In the genomic region with DNA sequence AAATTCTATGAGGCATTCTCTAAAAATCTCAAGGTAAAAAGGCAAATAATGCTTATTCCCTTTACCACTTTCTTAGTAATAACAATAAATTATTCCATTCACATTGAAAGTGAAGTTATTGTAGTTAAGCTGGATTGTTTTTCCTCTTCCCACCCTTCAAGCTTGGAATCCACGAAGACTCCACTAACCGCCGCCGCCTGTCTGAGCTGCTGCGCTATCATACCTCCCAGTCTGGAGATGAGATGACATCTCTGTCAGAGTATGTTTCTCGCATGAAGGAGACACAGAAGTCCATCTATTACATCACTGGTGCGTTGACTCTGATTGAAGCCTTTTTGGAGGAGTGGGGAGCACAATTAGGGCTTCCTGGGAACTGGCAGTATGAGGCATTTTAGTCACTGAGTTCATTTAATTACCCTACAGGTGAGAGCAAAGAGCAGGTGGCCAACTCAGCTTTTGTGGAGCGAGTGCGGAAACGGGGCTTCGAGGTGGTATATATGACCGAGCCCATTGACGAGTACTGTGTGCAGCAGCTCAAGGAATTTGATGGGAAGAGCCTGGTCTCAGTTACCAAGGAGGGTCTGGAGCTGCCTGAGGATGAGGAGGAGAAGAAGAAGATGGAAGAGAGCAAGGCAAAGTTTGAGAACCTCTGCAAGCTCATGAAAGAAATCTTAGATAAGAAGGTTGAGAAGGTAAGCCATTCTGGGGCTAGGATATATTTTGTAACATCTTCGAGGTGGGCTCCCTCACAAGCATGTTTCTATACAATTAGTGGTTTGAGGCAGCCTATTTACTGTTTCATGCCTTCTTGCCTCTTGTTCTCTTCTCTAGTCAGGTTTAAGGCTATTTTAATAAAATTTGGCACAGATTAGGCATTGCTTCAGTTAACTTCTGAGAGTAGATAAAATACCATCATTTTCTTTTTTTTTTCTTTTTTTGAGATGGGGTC, we compare ENCODE assay signal across 14 cellular contexts. TPM values are rescaled to one million over a fixed set of nuclear protein-coding genes. Genes with fewer than 3 reads are reported as not detected.
A peak's percentile ranks its signal among the peaks of the same experiment; 100 is the strongest.
DNase-seq lines count a peak whose midpoint lies in the region; ATAC-seq, FAIRE-seq and TF ChIP-seq lines count a peak whose summit lies in the region.
"Had no signal": no experiment of that assay in that cellular context is flagged by ENCODE, and none has a peak within 500 bp of the region (broad histone marks: within the 10 kb centered on the region; RNA-seq: fewer than 3 reads in every experiment).

No MANE protein-coding gene starts in this region.

- peaks cover 21 to 26% of the 10 kb centered on the region in 2 donors for H3K4me1 ChIP-seq in naive thymus-derived CD4-positive, alpha-beta T cell (ENCODE audit: control insufficient read depth in 2 of 2, insufficient read depth in 2 of 2, low read length in 2 of 2)
- peaks cover 3 to 9% of the 10 kb centered on the region in 2 donors for H3K4me1 ChIP-seq in uterus

- DNase-seq in CD4-positive, alpha-beta T cell = no peak
- DNase-seq in GM12892 (ENCODE audit: insufficient read length) (no peak), NCI-H1105 treated with DMSO at 0.1 percent for 48 hours (lab: John Stamatoyannopoulos, UW) (no peak), OCI-M1 (lab: John Stamatoyannopoulos, UW) (no peak), uterus (no peak)
- no peak for DNase-seq in activated CD8-positive, alpha-beta T cell treated with anti-CD3 and anti-CD28 coated beads for 36 hours
- DNase-seq in naive thymus-derived CD4-positive, alpha-beta T cell = no peak
- DNase-seq: caudate nucleus, NCI-H1092 treated with DMSO at 0.1 percent for 48 hours, NCI-H2227 treated with DMSO at 0.1 percent for 48 hours had no signal

- H3K27ac Mint-ChIP-seq in CD4-positive, alpha-beta T cell = no peak overlapping the region
- H3K27ac Mint-ChIP-seq in activated CD8-positive, alpha-beta T cell treated with anti-CD3 and anti-CD28 coated beads for 36 hours = peak overlapping the region; percentile 62
- peak overlapping the region in 6 of 9 donors; percentile 5 to 77 (median 57) for H3K27ac Mint-ChIP-seq in naive thymus-derived CD4-positive, alpha-beta T cell

- H3K4me3 Mint-ChIP-seq in CD4-positive, alpha-beta T cell = peak overlapping the region; percentile 59
- H3K4me3 Mint-ChIP-seq in activated CD8-positive, alpha-beta T cell treated with anti-CD3 and anti-CD28 coated beads for 36 hours = peak overlapping the region; percentile 100
- peak overlapping the region in 2 of 10 donors; percentile 5 to 19 for H3K4me3 Mint-ChIP-seq in naive thymus-derived CD4-positive, alpha-beta T cell

- CTCF ChIA-PET in CD4-positive, alpha-beta T cell (lab: Charles Lee) = interaction anchor here (1.0 kb wide), 1 partner anchor 13 kb away, joined by 4 read pairs; no protein-coding TSS in a partner anchor
- CTCF ChIA-PET in activated CD8-positive, alpha-beta T cell treated with anti-CD3 and anti-CD28 coated beads for 36 hours (lab: Charles Lee) = interaction anchor here (0.8 to 1.8 kb wide), 5 partner anchors 9 to 80 kb away, joined by 3 to 6 read pairs (median 4); no protein-coding TSS in a partner anchor
- CTCF ChIA-PET in naive thymus-derived CD4-positive, alpha-beta T cell (lab: Charles Lee) = interaction anchor here (0.6 to 1.0 kb wide), 3 partner anchors 9 to 1470 kb away, joined by 3 read pairs; a partner anchor contains a TSS

- POLR2A ChIA-PET in CD4-positive, alpha-beta T cell (lab: Charles Lee) = interaction anchor here (0.9 to 1.2 kb wide), 2 partner anchors 10 to 28 kb away, joined by 3 to 4 read pairs; a partner anchor contains a TSS
- POLR2A ChIA-PET in activated CD8-positive, alpha-beta T cell treated with anti-CD3 and anti-CD28 coated beads for 36 hours (lab: Charles Lee) = interaction anchor here (0.6 to 17.2 kb wide), 5 partner anchors 6 to 64 kb away, joined by 3 to 486 read pairs (median 5); a partner anchor contains a TSS
- POLR2A ChIA-PET in naive thymus-derived CD4-positive, alpha-beta T cell (lab: Charles Lee) = interaction anchor here (0.8 to 1.2 kb wide), 3 partner anchors 9 to 27 kb away, joined by 3 to 4 read pairs (median 4); no protein-coding TSS in a partner anchor

- no peak overlapping the region for H3K4me3 ChIP-seq in naive thymus-derived CD4-positive, alpha-beta T cell (ENCODE audit: low read length)
- no peak overlapping the region for H3K4me3 ChIP-seq in uterus
- H3K4me3 ChIP-seq: left lung, tibial nerve had no signal

- H3K36me3 Mint-ChIP-seq in CD4-positive, alpha-beta T cell (ENCODE audit: low read depth) = peaks cover 91% of the 10 kb centered on the region
- H3K36me3 Mint-ChIP-seq in activated CD8-positive, alpha-beta T cell treated with anti-CD3 and anti-CD28 coated beads for 36 hours (ENCODE audit: low read depth) = peaks cover 73% of the 10 kb centered on the region
- H3K36me3 Mint-ChIP-seq in naive thymus-derived CD4-positive, alpha-beta T cell = peaks cover 18 to 68% (median 47%) of the 10 kb centered on the region in 5 donors

- TF ChIP-seq POLR2A in GM12892 (IDR thresholded peaks at IDR 0.05; ENCODE audit: low read depth, low read length) (0 out of 2 replicates have a peak, but pooled peaks have one; percentile 28), uterus (IDR thresholded peaks at IDR 0.05) (no peak)

- H3K27ac ChIP-seq in CD4-positive, alpha-beta T cell (ENCODE audit: low read depth, low read length) = no peak overlapping the region
- no peak overlapping the region for H3K27ac ChIP-seq in naive thymus-derived CD4-positive, alpha-beta T cell (ENCODE audit: low read depth, low read length)
- no peak overlapping the region for H3K27ac ChIP-seq in uterus
- H3K27ac ChIP-seq: left lung, neutrophil, tibial nerve had no signal

- no peak for ATAC-seq in CD4-positive, alpha-beta T cell (ENCODE audit: poor library complexity)
- no peak for ATAC-seq in activated CD8-positive, alpha-beta T cell treated with anti-CD3 and anti-CD28 coated beads for 36 hours
- ATAC-seq in naive thymus-derived CD4-positive, alpha-beta T cell = no peak
- ATAC-seq in HG03280 (IDR thresholded peaks at IDR 0.05; ENCODE audit: unreplicated experiment) = no peak
- ATAC-seq: left lung had no signal

- no peak for TF ChIP-seq CTCF in CD4-positive, alpha-beta T cell (IDR thresholded peaks at IDR 0.05)
- no peak for TF ChIP-seq CTCF in activated CD8-positive, alpha-beta T cell treated with anti-CD3 and anti-CD28 coated beads for 36 hours (IDR thresholded peaks at IDR 0.05)
- no peak for TF ChIP-seq CTCF in uterus (IDR thresholded peaks at IDR 0.05)

- H3K4me1 Mint-ChIP-seq in CD4-positive, alpha-beta T cell (ENCODE audit: low read depth) = peaks cover 77% of the 10 kb centered on the region
- H3K4me1 Mint-ChIP-seq in activated CD8-positive, alpha-beta T cell treated with anti-CD3 and anti-CD28 coated beads for 36 hours (ENCODE audit: low read depth) = peaks cover 72% of the 10 kb centered on the region
- peaks cover 36 to 90% (median 78%) of the 10 kb centered on the region in 7 donors for H3K4me1 Mint-ChIP-seq in naive thymus-derived CD4-positive, alpha-beta T cell

- no peaks in the 10 kb centered on the region for H3K27me3 ChIP-seq in CD4-positive, alpha-beta T cell (ENCODE audit: control insufficient read depth, insufficient read depth, low read length)
- H3K27me3 ChIP-seq in naive thymus-derived CD4-positive, alpha-beta T cell (ENCODE audit: control insufficient read depth in 2 of 2, insufficient read depth in 2 of 2, low read length in 2 of 2) = no peaks in the 10 kb centered on the region
- H3K27me3 ChIP-seq in uterus = no peaks in the 10 kb centered on the region
- H3K27me3 ChIP-seq: left lung, tibial nerve had no signal

- FAIRE-seq in GM12892 (lab: Jason Lieb, UNC) = no peak

- H3K36me3 ChIP-seq in naive thymus-derived CD4-positive, alpha-beta T cell (ENCODE audit: control insufficient read depth in 2 of 3, insufficient read depth in 3 of 3, low read length in 3 of 3) = peaks cover 20 to 84% (median 44%) of the 10 kb centered on the region in 3 experiments
- no peaks in the 10 kb centered on the region for H3K36me3 ChIP-seq in uterus

- peaks cover 3% of the 10 kb centered on the region for H3K27me3 Mint-ChIP-seq in CD4-positive, alpha-beta T cell
- H3K27me3 Mint-ChIP-seq in activated CD8-positive, alpha-beta T cell treated with anti-CD3 and anti-CD28 coated beads for 36 hours = peaks cover 2% of the 10 kb centered on the region
- peaks cover 0 to 5% (median 0%) of the 10 kb centered on the region in 5 donors for H3K27me3 Mint-ChIP-seq in naive thymus-derived CD4-positive, alpha-beta T cell

- no peaks in the 10 kb centered on the region for H3K9me3 ChIP-seq in CD4-positive, alpha-beta T cell (ENCODE audit: control insufficient read depth, low read length)
- H3K9me3 ChIP-seq in naive thymus-derived CD4-positive, alpha-beta T cell (ENCODE audit: control insufficient read depth in 2 of 3, low read length in 3 of 3) = no peaks in the 10 kb centered on the region
- no peaks in the 10 kb centered on the region for H3K9me3 ChIP-seq in uterus
- H3K9me3 ChIP-seq: left lung, neutrophil, tibial nerve had no signal

- H3K9me3 Mint-ChIP-seq in CD4-positive, alpha-beta T cell = no peaks in the 10 kb centered on the region
- H3K9me3 Mint-ChIP-seq in activated CD8-positive, alpha-beta T cell treated with anti-CD3 and anti-CD28 coated beads for 36 hours = no peaks in the 10 kb centered on the region
- peaks cover 0 to 12% (median 0%) of the 10 kb centered on the region in 11 donors for H3K9me3 Mint-ChIP-seq in naive thymus-derived CD4-positive, alpha-beta T cell

- intact Hi-C loops in CD4-positive, alpha-beta T cell (cut with DNase I, micrococcal nuclease) = no loop called here
- intact Hi-C loops in activated CD8-positive, alpha-beta T cell treated with anti-CD3 and anti-CD28 coated beads for 36 hours (cut with micrococcal nuclease) = no loop called here
- intact Hi-C loops in naive thymus-derived CD4-positive, alpha-beta T cell (cut with micrococcal nuclease) = no loop called here
- intact Hi-C loops in uterus (cut with DNase I; ENCODE audit: low total_unique reads) = no loop called here

RNA-seq across cellular contexts. Expression of a gene that starts 4.9 kb away (rescaled TPM):
- 100 to 1,000 TPM; 401 to 405 TPM for total RNA-seq in CD4-positive, alpha-beta T cell
- 974 TPM for polyA plus RNA-seq in GM12892 (2012; ENCODE audit: missing spikeins)
- total RNA-seq in activated CD8-positive, alpha-beta T cell treated with anti-CD3 and anti-CD28 coated beads for 36 hours = 1,000 to 10,000 TPM; 2,124 to 2,130 TPM
- total RNA-seq in naive thymus-derived CD4-positive, alpha-beta T cell = 100 to 1,000 TPM; 345 to 750 (median 366) TPM
- polyA plus RNA-seq in naive thymus-derived CD4-positive, alpha-beta T cell = 100 to 1,000 TPM; 422 to 558 TPM
- 100 to 1,000 TPM; 336 to 897 (median 564) TPM for total RNA-seq in uterus

RNA-seq across cellular contexts. Expression of a gene that starts 5.5 kb away (rescaled TPM):
- total RNA-seq in CD4-positive, alpha-beta T cell = 1 to 10 TPM; 6.4 to 7.0 TPM
- polyA plus RNA-seq in GM12892 (2012; ENCODE audit: missing spikeins) = 38.8 TPM
- 10 to 100 TPM; 15.4 to 16.7 TPM for total RNA-seq in activated CD8-positive, alpha-beta T cell treated with anti-CD3 and anti-CD28 coated beads for 36 hours
- total RNA-seq in naive thymus-derived CD4-positive, alpha-beta T cell = 10 to 100 TPM in 4 of 5 experiments, 1 to 10 TPM in 1; 10.0 to 32.1 (median 17.6) TPM
- 10 to 100 TPM; 24.5 to 41.7 TPM for polyA plus RNA-seq in naive thymus-derived CD4-positive, alpha-beta T cell
- total RNA-seq in uterus = 10 to 100 TPM in 3 of 4 donors, 1 to 10 TPM in 1; 5.9 to 39.5 (median 28.5) TPM

RNA-seq across cellular contexts. Expression of a gene that starts 13.5 kb away (rescaled TPM):
- total RNA-seq in CD4-positive, alpha-beta T cell = 10 to 100 TPM; 43.0 to 43.1 TPM
- polyA plus RNA-seq in GM12892 (2012; ENCODE audit: missing spikeins) = 60.4 TPM
- 10 to 100 TPM; 13.3 to 17.9 TPM for total RNA-seq in activated CD8-positive, alpha-beta T cell treated with anti-CD3 and anti-CD28 coated beads for 36 hours
- 10 to 100 TPM in 4 of 5 experiments, 1 to 10 TPM in 1; 8.3 to 53.4 (median 29.4) TPM for total RNA-seq in naive thymus-derived CD4-positive, alpha-beta T cell
- 1 to 10 TPM; 2.3 to 4.9 TPM for polyA plus RNA-seq in naive thymus-derived CD4-positive, alpha-beta T cell
- 1 to 10 TPM; 1.3 to 5.9 (median 2.8) TPM for total RNA-seq in uterus

RNA-seq across cellular contexts. Expression of a gene that starts 18.4 kb away (rescaled TPM):
- not detected for total RNA-seq in CD4-positive, alpha-beta T cell
- 0.61 TPM for polyA plus RNA-seq in GM12892 (2012; ENCODE audit: missing spikeins)
- under 1 TPM in 1 of 2 experiments, not detected in 1; 0.05 TPM for total RNA-seq in activated CD8-positive, alpha-beta T cell treated with anti-CD3 and anti-CD28 coated beads for 36 hours
- not detected for total RNA-seq in naive thymus-derived CD4-positive, alpha-beta T cell
- under 1 TPM in 1 of 2 donors, not detected in 1; 0.22 TPM for polyA plus RNA-seq in naive thymus-derived CD4-positive, alpha-beta T cell
- total RNA-seq in uterus = under 1 TPM in 2 of 4 donors, not detected in 2; 0.09 to 0.21 TPM
- total RNA-seq: left lung had no signal

RNA-seq across cellular contexts. Expression of a gene that starts 28.5 kb away (rescaled TPM):
- total RNA-seq in CD4-positive, alpha-beta T cell = 1 to 10 TPM in 1 of 2 experiments, under 1 TPM in 1; 0.67 to 1.3 TPM
- 53.0 TPM for polyA plus RNA-seq in GM12892 (2012; ENCODE audit: missing spikeins)
- 10 to 100 TPM; 56.1 to 57.4 TPM for total RNA-seq in activated CD8-positive, alpha-beta T cell treated with anti-CD3 and anti-CD28 coated beads for 36 hours
- total RNA-seq in naive thymus-derived CD4-positive, alpha-beta T cell = 10 to 100 TPM in 1 of 5 experiments, 1 to 10 TPM in 2, under 1 TPM in 2; 0.84 to 41.1 (median 1.8) TPM
- polyA plus RNA-seq in naive thymus-derived CD4-positive, alpha-beta T cell = 1 to 10 TPM in 1 of 2 donors, under 1 TPM in 1; 0.95 to 2.0 TPM
- 100 to 1,000 TPM in 2 of 4 donors, 10 to 100 TPM in 2; 29.9 to 150 (median 95.1) TPM for total RNA-seq in uterus
